26 cellular contexts compared by ENCODE assay signal in genomic region chr12:130705174-130705880, GRCh38. TPM values are rescaled to one million over a fixed set of nuclear protein-coding genes. Genes with fewer than 3 reads are reported as not detected.
DNase-seq lines count a peak whose midpoint lies in the region; TF ChIP-seq lines count a peak whose summit lies in the region.
"Had no signal": no experiment of that assay in that cellular context is flagged by ENCODE, and none has a peak within 500 bp of the region (broad histone marks: within the 10 kb centered on the region; RNA-seq: fewer than 3 reads in every experiment).

No MANE protein-coding gene starts in this region.

- DNase-seq in activated CD8-positive, alpha-beta memory T cell treated with anti-CD3 and anti-CD28 coated beads, Interleukin-2, amount 50 U/mL, for 48 hours = peak; percentile 17
- DNase-seq in activated CD8-positive, alpha-beta memory T cell treated with anti-CD3 and anti-CD28 coated beads, Interleukin-2, amount 50 U/mL, for 4 hours = no peak
- peak; percentile 49 for DNase-seq in endodermal cell
- DNase-seq in neural progenitor cell (ENCODE audit: low spot score) = no peak
- no peak for DNase-seq in NOMO-1 (lab: John Stamatoyannopoulos, UW; ENCODE audit: unreplicated experiment in 2 of 2)
- DNase-seq in HK-2 (ENCODE audit: unreplicated experiment) = no peak
- no peak for DNase-seq in NOMO-1 treated with DMSO at 0.1 percent for 48 hours (lab: John Stamatoyannopoulos, UW; ENCODE audit: unreplicated experiment)
- no peak for DNase-seq in GOT3 (lab: John Stamatoyannopoulos, UW)
- DNase-seq: DMS53, GDM1, HCEC 1CT, KBM-7, MM.1S, NCI-H1048, NCI-H1436, NCI-H187 treated with DMSO at 0.1 percent for 48 hours, NCI-H2107, NCI-H446 treated with DMSO at 0.1 percent for 48 hours, NCI-H526 treated with DMSO at 0.1 percent for 48 hours, PC-3, RPMI8226, SHP77 had no signal

- no peak overlapping the region for H3K27ac ChIP-seq in endodermal cell (ENCODE audit: low read depth, low read length)
- H3K27ac ChIP-seq in neural progenitor cell = no peak overlapping the region
- H3K27ac ChIP-seq: C4-2B, HL-60, SK-N-MC had no signal

- H3K9ac ChIP-seq in endodermal cell (ENCODE audit: extremely low read depth, low read length, poor library complexity, severe bottlenecking) (no peak overlapping the region), neural progenitor cell (no peak overlapping the region)

- H2AFZ ChIP-seq in neural progenitor cell (replicated peaks) = peak overlapping the region; percentile 45

- no peaks in the 10 kb centered on the region for H3F3A ChIP-seq in neural progenitor cell (ENCODE audit: low read depth)

- no peaks in the 10 kb centered on the region for H3K36me3 ChIP-seq in endodermal cell (ENCODE audit: control insufficient read depth, insufficient read depth, low read length)
- no peaks in the 10 kb centered on the region for H3K36me3 ChIP-seq in neural progenitor cell

- no peaks in the 10 kb centered on the region for H3K9me3 ChIP-seq in endodermal cell (ENCODE audit: control insufficient read depth, low read length)
- H3K9me3 ChIP-seq in neural progenitor cell (ENCODE audit: low read depth) = no peaks in the 10 kb centered on the region

- TF ChIP-seq CTCF in endodermal cell (conservative IDR thresholded peaks at IDR 0.05) = no peak
- TF ChIP-seq CTCF in neural progenitor cell (IDR thresholded peaks at IDR 0.05) = no peak

- WGBS in endodermal cell (ENCODE audit: insufficient coverage in 1 of 2, insufficient read length in 1 of 2), 2 experiments = 83 to 86% methylated on average over 17 to 24 of the region's 24 CpGs

- H3K36me3 Mint-ChIP-seq in endodermal cell (ENCODE audit: low read depth) (no peaks in the 10 kb centered on the region), neural progenitor cell (no peaks in the 10 kb centered on the region)

- no peak overlapping the region for H3K4me3 ChIP-seq in endodermal cell (ENCODE audit: low read length)
- no peak overlapping the region for H3K4me3 ChIP-seq in neural progenitor cell
- H3K4me3 ChIP-seq: SK-N-MC had no signal

- H3K4me1 ChIP-seq in endodermal cell (ENCODE audit: control insufficient read depth, insufficient read depth, low read length) (no peaks in the 10 kb centered on the region), neural progenitor cell (peaks cover 26% of the 10 kb centered on the region)

- H3K9me3 Mint-ChIP-seq in endodermal cell (no peaks in the 10 kb centered on the region), neural progenitor cell (no peaks in the 10 kb centered on the region)

- no peaks in the 10 kb centered on the region for H4K20me1 ChIP-seq in neural progenitor cell (ENCODE audit: low read depth)

- H3K4me3 Mint-ChIP-seq in endodermal cell (no peak overlapping the region), neural progenitor cell (peak overlapping the region; percentile 53)

- H3K79me2 ChIP-seq in neural progenitor cell (ENCODE audit: low read depth) = no peaks in the 10 kb centered on the region

- H3K4me1 Mint-ChIP-seq in endodermal cell (no peaks in the 10 kb centered on the region), neural progenitor cell (peaks cover 53% of the 10 kb centered on the region)

- H3K27ac Mint-ChIP-seq in endodermal cell (no peak overlapping the region), neural progenitor cell (peak overlapping the region; percentile 94)

- no peak overlapping the region for H3K4me2 ChIP-seq in neural progenitor cell

- H3K27me3 Mint-ChIP-seq in endodermal cell (ENCODE audit: insufficient read depth) (peaks cover 6% of the 10 kb centered on the region), neural progenitor cell (ENCODE audit: insufficient read depth, low read depth) (peaks cover 17% of the 10 kb centered on the region)

- no peaks in the 10 kb centered on the region for H3K27me3 ChIP-seq in endodermal cell (ENCODE audit: control insufficient read depth, insufficient read depth, low read length, poor library complexity, severe bottlenecking)
- H3K27me3 ChIP-seq in neural progenitor cell = no peaks in the 10 kb centered on the region

RNA-seq across cellular contexts. Expression of gene RIMBP2, which starts 10.8 kb away (rescaled TPM):
- total RNA-seq in endodermal cell (1 to 10 TPM in 1 of 2 donors, under 1 TPM in 1; 0.13 to 3.4 TPM), neural progenitor cell (ENCODE audit: low replicate concordance) (0.84 and 0.99 TPM in 2 replicates)
- polyA plus RNA-seq in endodermal cell (2013, experiment 1 of 2) = 8.4 TPM
- 11.0 TPM for polyA plus RNA-seq in endodermal cell (2013, experiment 2 of 2)
- total RNA-seq: HT1080, PC-3 had no signal

Comparison
In these comparisons a context has a peak if more than half of its experiments do, and no peak if none do; other contexts are left out.
1. DNase-seq: peak in activated CD8-positive, alpha-beta memory T cell treated with anti-CD3 and anti-CD28 coated beads, Interleukin-2, amount 50 U/mL, for 48 hours (single experiment) and endodermal cell (single experiment); none in activated CD8-positive, alpha-beta memory T cell treated with anti-CD3 and anti-CD28 coated beads, Interleukin-2, amount 50 U/mL, for 4 hours (single experiment), neural progenitor cell (single experiment), NOMO-1 (0 of 2), HK-2 (single experiment), NOMO-1 treated with DMSO at 0.1 percent for 48 hours (single experiment) and GOT3 (single experiment).